24 cellular contexts compared by ENCODE assay signal in genomic region chr9:126642009-126642744, GRCh38. TPM values are rescaled to one million over a fixed set of nuclear protein-coding genes. Genes with fewer than 3 reads are reported as not detected.
DNase-seq lines count a peak whose midpoint lies in the region; ATAC-seq, FAIRE-seq and TF ChIP-seq lines count a peak whose summit lies in the region.
"Had no signal": no experiment of that assay in that cellular context is flagged by ENCODE, and none has a peak within 500 bp of the region (broad histone marks: within the 10 kb centered on the region; RNA-seq: fewer than 3 reads in every experiment).

No MANE protein-coding gene starts in this region.

- intact Hi-C loops in pancreas (cut with DNase I), result no loop called here

- peaks cover 67% of the 10 kb centered on the region for H3K27me3 Mint-ChIP-seq in WTC11 (ENCODE audit: low read depth)

- no peak for ATAC-seq in WTC11
- ATAC-seq in pancreas, result peak; percentile 84 to 93 (median 89)
- no peak for ATAC-seq in HG03457 (IDR thresholded peaks at IDR 0.05; ENCODE audit: unreplicated experiment)
- ATAC-seq: A549, GM12878 had no signal

- H3K27me3 ChIP-seq in pancreas, result no peaks in the 10 kb centered on the region

- no peaks in the 10 kb centered on the region for H3K9me3 Mint-ChIP-seq in WTC11
- H3K9me3 Mint-ChIP-seq: CD4-positive, alpha-beta T cell had no signal

- peaks cover 35% of the 10 kb centered on the region for H3K4me1 Mint-ChIP-seq in WTC11

- peak overlapping the region; percentile 65; the same call in 1 of the 2 replicates for H3K27ac Mint-ChIP-seq in WTC11
- H3K27ac Mint-ChIP-seq: CD4-positive, alpha-beta T cell had no signal

- H3K36me3 Mint-ChIP-seq in WTC11, result no peaks in the 10 kb centered on the region

- H3K27ac ChIP-seq in HEK293 (ENCODE audit: extremely low read depth, low read depth, low read length) (no peak overlapping the region; the same call in 1 of the 2 replicates), pancreas (no peak overlapping the region)
- H3K27ac ChIP-seq: A549; BLaER1 treated with 17β-estradiol and CSF1 and Interleukin-3, amounts not matched to agents 10 nM and 100 nM had no signal

- H3K9me3 ChIP-seq in HEK293 (ENCODE audit: control insufficient read depth, insufficient read depth, low read depth, low read length) (no peaks in the 10 kb centered on the region), pancreas (no peaks in the 10 kb centered on the region)
- H3K9me3 ChIP-seq: A549; BLaER1 treated with 17β-estradiol and CSF1 and Interleukin-3, amounts not matched to agents 10 nM and 100 nM had no signal

- TF ChIP-seq CTCF in HEK293 (tag by site-specific recombination; IDR thresholded peaks at IDR 0.05), result no peak
- no peak for TF ChIP-seq CTCF in WTC11 (IDR thresholded peaks at IDR 0.05)
- TF ChIP-seq CTCF in pancreas (IDR thresholded peaks at IDR 0.05), result no peak

- DNase-seq in WTC11 (ENCODE audit: low spot score) (no peak), left kidney (ENCODE audit: low read depth, low spot score) (peak; percentile 31), pancreas (peak; percentile 79 to 94 (median 85)), NCI-H1092 (lab: John Stamatoyannopoulos, UW) (no peak), DMS79 treated with DMSO at 0.1 percent for 48 hours (lab: John Stamatoyannopoulos, UW) (no peak)
- DNase-seq: AML-193; CD4-positive, alpha-beta T cell; COR-L47; EL; GDM1; GOT3; HCEC 1CT; NCI-H1048; NCI-H1417 treated with DMSO at 0.1 percent for 48 hours; NCI-H1694 treated with DMSO at 0.1 percent for 48 hours; NCI-H446 treated with DMSO at 0.1 percent for 48 hours; Right ventricle myocardium superior; RPMI8226 had no signal

- H3K4me3 Mint-ChIP-seq in WTC11, result no peak overlapping the region
- H3K4me3 Mint-ChIP-seq: CD4-positive, alpha-beta T cell had no signal

- POLR2A ChIA-PET in HEK293 (lab: Yijun Ruan, JAX), result interaction anchor here (0.9 kb wide), 1 partner anchor 28 kb away, joined by 3 read pairs; the partner anchor contains the start of gene LMX1B
- POLR2A ChIA-PET in WTC11 (lab: Charles Lee), result interaction anchor here (0.6 to 1.0 kb wide), 2 partner anchors 9 to 881 kb away, joined by 3 read pairs; no protein-coding TSS in a partner anchor

- WGBS in pancreas, 2 donors, result 47 to 50% methylated on average over 13 of the region's 13 CpGs

- CTCF ChIA-PET in HEK293 (lab: Yijun Ruan, JAX) (interaction anchor here (0.6 to 1.5 kb wide), 4 partner anchors 20 to 143 kb away, joined by 3 to 5 read pairs (median 3); no protein-coding TSS in a partner anchor), WTC11 (lab: Charles Lee) (interaction anchor here (1.0 to 4.9 kb wide), 8 partner anchors 8 to 131 kb away, joined by 3 to 44 read pairs (median 8); no protein-coding TSS in a partner anchor)

- FAIRE-seq in pancreas (lab: Jason Lieb, UNC), result no peak
- FAIRE-seq: A549, GM12878 had no signal

- H3K36me3 ChIP-seq in HEK293 (ENCODE audit: control insufficient read depth in 2 of 2, insufficient read depth in 1 of 2, low read length in 2 of 2) (no peaks in the 10 kb centered on the region), pancreas (no peaks in the 10 kb centered on the region)
- H3K36me3 ChIP-seq: BLaER1 treated with 17β-estradiol and CSF1 and Interleukin-3, amounts not matched to agents 10 nM and 100 nM had no signal

- peaks cover 5% of the 10 kb centered on the region; the same call in 1 of the 2 replicates for H3K4me1 ChIP-seq in HEK293 (ENCODE audit: control insufficient read depth, insufficient read depth, low read length)
- H3K4me1 ChIP-seq in pancreas, result peaks cover 0 to 4% (median 0%) of the 10 kb centered on the region in 3 donors
- H3K4me1 ChIP-seq: A549 had no signal

- H3K4me3 ChIP-seq in HEK293 (ENCODE audit: low read depth, low read length) (no peak overlapping the region), pancreas (no peak overlapping the region)
- H3K4me3 ChIP-seq: A549; BLaER1 treated with 17β-estradiol and CSF1 and Interleukin-3, amounts not matched to agents 10 nM and 100 nM; GM12878 had no signal

TF ChIP-seq in HEK293, 187 proteins besides CTCF, POLR2A, EP300 and RAD21:
- TF ChIP-seq ZBTB26 (tag by site-specific recombination; optimal IDR thresholded peaks at IDR 0.05) (no peak), GLIS1 (tag by site-specific recombination; IDR thresholded peaks at IDR 0.05) (peak; percentile 92), ZSCAN4 (tag by site-specific recombination; IDR thresholded peaks at IDR 0.05) (no peak), EGR2 (tag by site-specific recombination; IDR thresholded peaks at IDR 0.05; ENCODE audit: low read depth) (peak; percentile 62; the same call in 1 of the 2 replicates), ZFHX2 (tag by site-specific recombination; conservative IDR thresholded peaks at IDR 0.05) (peak; percentile 43; the same call in 1 of the 2 replicates), ZIC2 (tag by site-specific recombination; IDR thresholded peaks at IDR 0.05) (peak; percentile 24; the same call in 1 of the 2 replicates), GLIS2 (tag by site-specific recombination; IDR thresholded peaks at IDR 0.05) (peak; percentile 19; the same call in 1 of the 2 replicates)

TF ChIP-seq in WTC11, 78 proteins besides CTCF, POLR2A, EP300 and RAD21 (continues in another document):
- TF ChIP-seq ZMAT4 (CRISPR knock-in tag; IDR thresholded peaks at IDR 0.05) (no peak), PRRX2 (CRISPR knock-in tag; IDR thresholded peaks at IDR 0.05) (no peak), ZNF281 (CRISPR knock-in tag; IDR thresholded peaks at IDR 0.05) (no peak), NR3C1 (CRISPR knock-in tag; conservative IDR thresholded peaks at IDR 0.05; ENCODE audit: low read depth) (no peak), RORB (CRISPR knock-in tag; IDR thresholded peaks at IDR 0.05) (no peak), ZNF232 (CRISPR knock-in tag; IDR thresholded peaks at IDR 0.05) (no peak), RELA (CRISPR knock-in tag; IDR thresholded peaks at IDR 0.05; ENCODE audit: borderline replicate concordance) (no peak), TCF7 (CRISPR knock-in tag; IDR thresholded peaks at IDR 0.05; ENCODE audit: low read depth) (no peak), PREB (CRISPR knock-in tag; IDR thresholded peaks at IDR 0.05; ENCODE audit: borderline replicate concordance) (no peak), OVOL2 (CRISPR knock-in tag; IDR thresholded peaks at IDR 0.05; ENCODE audit: borderline replicate concordance) (no peak), CDX4 (CRISPR knock-in tag; IDR thresholded peaks at IDR 0.05; ENCODE audit: borderline replicate concordance) (no peak)

RNA-seq across cellular contexts. Expression of gene LMX1B, which starts 28.4 kb away (rescaled TPM):
- total RNA-seq in WTC11 (2021), result 4.6 to 12.4 TPM (median 5.1 TPM) in 3 replicates
- total RNA-seq in pancreas, result 1 to 10 TPM in 1 of 6 donors, under 1 TPM in 5; 0.14 to 1.2 (median 0.62) TPM
- polyA plus RNA-seq in pancreas, result under 1 TPM; 0.05 to 0.30 TPM
- total RNA-seq: CD4-positive, alpha-beta T cell; GM12878; HT-29 had no signal
- polyA plus RNA-seq: GM12878 had no signal

Comparison
In these comparisons a context has a peak if more than half of its experiments do, and no peak if none do; other contexts are left out.
1. ATAC-seq: peak in pancreas (4 of 4); none in WTC11 (single experiment) and HG03457 (single experiment).
2. DNase-seq: peak in left kidney (single experiment) and pancreas (6 of 6); none in WTC11 (single experiment), NCI-H1092 (single experiment) and DMS79 treated with DMSO at 0.1 percent for 48 hours (single experiment).